Comparison of ENCODE assay signal across 14 cellular contexts in the genomic region with DNA sequence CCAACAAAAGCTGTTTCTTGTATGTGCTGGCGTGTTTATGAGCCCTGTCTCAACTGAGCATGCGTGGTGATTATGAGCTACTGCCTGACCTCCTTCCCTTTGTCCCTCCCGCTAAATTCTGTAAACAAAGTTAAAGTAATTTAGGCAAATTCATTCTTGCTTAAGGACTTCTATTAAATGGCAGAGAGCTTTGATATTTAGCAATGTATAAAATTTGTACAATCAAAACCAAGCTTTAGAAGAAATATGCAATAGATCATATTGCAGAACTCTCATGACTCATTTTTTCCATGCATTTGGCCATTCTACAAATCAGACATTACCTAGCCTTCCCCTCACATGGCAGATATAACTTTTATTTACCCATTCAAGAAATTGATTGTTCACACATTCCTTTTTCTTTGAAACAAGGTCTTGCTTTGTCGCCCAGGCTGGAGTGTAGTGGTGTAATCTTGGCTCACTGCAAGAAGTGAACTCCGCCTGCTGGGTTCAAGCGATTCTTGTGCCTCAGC. TPM values are rescaled to one million over a fixed set of nuclear protein-coding genes. Genes with fewer than 3 reads are reported as not detected.
A peak's percentile ranks its signal among the peaks of the same experiment; 100 is the strongest.
DNase-seq lines count a peak whose midpoint lies in the region; ATAC-seq, FAIRE-seq and TF ChIP-seq lines count a peak whose summit lies in the region.
"Had no signal": no experiment of that assay in that cellular context is flagged by ENCODE, and none has a peak within 500 bp of the region (broad histone marks: within the 10 kb centered on the region; RNA-seq: fewer than 3 reads in every experiment).

No MANE protein-coding gene starts in this region.

- H4K20me1 ChIP-seq in Loucy (ENCODE audit: insufficient read depth, low read length, poor library complexity, severe bottlenecking) (peaks cover 78% of the 10 kb centered on the region), GM12878 (ENCODE audit: control insufficient read depth, insufficient read depth) (no peaks in the 10 kb centered on the region)

- no TSS peak for BruUV-seq in GM12878 (replicated peaks; lab: Mats Ljungman, UMichigan)

- CTCF ChIA-PET in GM12878 (lab: Yijun Ruan, JAX): interaction anchor here (0.6 to 6.0 kb wide), 6 partner anchors 14 to 510 kb away, joined by 3 to 42 read pairs (median 4); no protein-coding TSS in a partner anchor

- H3K27me3 ChIP-seq in Loucy (ENCODE audit: insufficient read depth, low read length, poor library complexity, severe bottlenecking) (no peaks in the 10 kb centered on the region), GM12878 (replicated peaks in 1 of 2; ENCODE audit: control insufficient read depth in 2 of 2, insufficient read depth in 2 of 2, low read length in 1 of 2) (peaks cover 0 to 3% of the 10 kb centered on the region in 2 experiments; a peak in 1 of 4 replicates), skeletal muscle satellite cell (ENCODE audit: control insufficient read depth, insufficient read depth, low read length) (no peaks in the 10 kb centered on the region)
- H3K27me3 ChIP-seq: thyroid gland had no signal

- ATAC-seq in GM12878: no peak
- ATAC-seq in activated T-helper 17 cell treated with anti-CD3 and anti-CD28 coated beads, Interleukin-2, amount 50 U/mL, for 72 hours (replicated peaks): no peak

- H3K9ac ChIP-seq in Loucy (ENCODE audit: low read depth, low read length, poor library complexity, severe bottlenecking): no peak overlapping the region
- no peak overlapping the region for H3K9ac ChIP-seq in GM12878 (ENCODE audit: control insufficient read depth, insufficient read depth, low read length)
- H3K9ac ChIP-seq in skeletal muscle satellite cell (ENCODE audit: low read depth, low read length): no peak overlapping the region

- no peak overlapping the region for H3K27ac ChIP-seq in GM12878 (ENCODE audit: control insufficient read depth, insufficient read depth)
- H3K27ac ChIP-seq: thyroid gland had no signal

- no peak for TF ChIP-seq RAD21 in GM12878 (IDR thresholded peaks at IDR 0.05; ENCODE audit: insufficient read depth, low read depth, low read length)

- in situ Hi-C loops in GM12878 (cut with MboI): no loop called here

- H3K4me3 Mint-ChIP-seq in T-helper 2 cell treated with Interferon-gamma antibody and Interleukin-4, amounts not matched to agents 5 μg/mL and 100 μg/mL, for 36 hours: no peak overlapping the region
- H3K4me3 Mint-ChIP-seq in activated T-helper 17 cell treated with anti-CD3 and anti-CD28 coated beads, Interleukin-2, amount 50 U/mL, for 72 hours: no peak overlapping the region
- H3K4me3 Mint-ChIP-seq: activated CD4-positive, alpha-beta T cell treated with anti-CD3 and anti-CD28 coated beads, Interleukin-2, amount 10 ng/mL, durations not matched to agents 7 days and 5 days; activated T-helper 1 cell treated with anti-CD3 and anti-CD28 coated beads, Interleukin-12 subunit alpha, Interleukin-12 subunit beta, Interleukin-2, Interleukin-4 antibody, amounts not matched to agents 30 ng/mL and 10 ng/mL and 1 ng/mL, durations not matched to agents 14 hours and 24 hours and 36 hours; naive B cell had no signal

- POLR2A ChIA-PET in GM12878 (lab: Charles Lee): interaction anchor here (0.7 to 1.4 kb wide), 3 partner anchors 12 to 592 kb away, joined by 3 to 7 read pairs (median 6); no protein-coding TSS in a partner anchor

- DNase-seq in GM12878 (ENCODE audit: low read depth, low spot score) (no peak), fibroblast of the conjunctiva (ENCODE audit: low read depth) (peak; percentile 92), NCI-H1092 (lab: John Stamatoyannopoulos, UW) (no peak), GM19240 (ENCODE audit: insufficient read length, low spot score) (no peak)
- no peak for DNase-seq in T-helper 2 cell treated with Interferon-gamma antibody and Interleukin-4, amounts not matched to agents 5 μg/mL and 100 μg/mL, for 36 hours (ENCODE audit: low spot score)
- DNase-seq: activated CD4-positive, alpha-beta T cell treated with anti-CD3 and anti-CD28 coated beads, Interleukin-2, amount 10 ng/mL, durations not matched to agents 7 days and 5 days; naive B cell; T-helper 2 cell; thyroid gland had no signal

- H3K9me2 ChIP-seq in Loucy (replicated peaks; ENCODE audit: low read depth, low read length): no peaks in the 10 kb centered on the region

- H2AFZ ChIP-seq in Loucy (ENCODE audit: low read length): no peak overlapping the region
- H2AFZ ChIP-seq in GM12878 (ENCODE audit: control insufficient read depth, low read depth, low read length): no peak overlapping the region

- H3K36me3 ChIP-seq in Loucy (ENCODE audit: insufficient read depth, low read length) (peaks cover 76% of the 10 kb centered on the region; the same call in 1 of the 2 replicates), GM12878 (ENCODE audit: control insufficient read depth in 2 of 2, insufficient read depth in 2 of 2, low read length in 1 of 2) (no peaks in the 10 kb centered on the region), skeletal muscle satellite cell (ENCODE audit: insufficient read depth, low read length) (peaks cover 3% of the 10 kb centered on the region)
- H3K36me3 ChIP-seq: thyroid gland had no signal

- H3K4me2 ChIP-seq in Loucy (ENCODE audit: low read depth, low read length, poor library complexity, severe bottlenecking) (peak overlapping the region; percentile 15), GM12878 (ENCODE audit: control insufficient read depth, insufficient read depth) (no peak overlapping the region), skeletal muscle satellite cell (ENCODE audit: low read length) (peak overlapping the region; percentile 36)

- H3K79me2 ChIP-seq in Loucy (ENCODE audit: insufficient read depth, low read length) (peaks cover 98% of the 10 kb centered on the region), GM12878 (ENCODE audit: control insufficient read depth, insufficient read depth, low read length) (no peaks in the 10 kb centered on the region)

- 73% methylated on average over 6 of the region's 6 CpGs for WGBS in GM12878 (ENCODE audit: insufficient coverage, insufficient replicate concordance, low lambda C conversion rate, missing lambda C conversion rate)

- intact Hi-C loops in GM12878 (cut with micrococcal nuclease; ENCODE audit: unreplicated experiment): no loop called here

- no peak for TF ChIP-seq CTCF in Loucy (conservative IDR thresholded peaks at IDR 0.05; ENCODE audit: low read length)
- TF ChIP-seq CTCF in GM12878 (IDR thresholded peaks at IDR 0.05 in 2 of 3, conservative IDR thresholded peaks at IDR 0.05 in 1 of 3; ENCODE audit: control insufficient read depth in 2 of 3, extremely low read depth in 1 of 3, insufficient read depth in 1 of 3, low read depth in 3 of 3, low read length in 3 of 3): no peak

- SMC1A ChIA-PET in GM12878 (lab: Charles Lee; ENCODE audit: uncharacterized antibody, unreplicated experiment): interaction anchor here (0.6 to 2.6 kb wide), 2 partner anchors 12 to 15 kb away, joined by 3 to 13 read pairs; no protein-coding TSS in a partner anchor

- H3K4me1 ChIP-seq in Loucy (ENCODE audit: insufficient read depth, low read length, poor library complexity, severe bottlenecking): peaks cover 37% of the 10 kb centered on the region
- H3K4me1 ChIP-seq in GM12878 (ENCODE audit: control insufficient read depth, insufficient read depth, low read length): no peaks in the 10 kb centered on the region
- peaks cover 28% of the 10 kb centered on the region for H3K4me1 ChIP-seq in skeletal muscle satellite cell (ENCODE audit: control insufficient read depth, insufficient read depth, low read length)
- H3K4me1 ChIP-seq: thyroid gland had no signal

- H3K4me3 ChIP-seq in Loucy (ENCODE audit: low read length, poor library complexity, severe bottlenecking) (no peak overlapping the region), GM12878 (no peak overlapping the region), skeletal muscle satellite cell (ENCODE audit: low read length) (no peak overlapping the region)
- H3K4me3 ChIP-seq: thyroid gland had no signal

- no peaks in the 10 kb centered on the region for H3K27me3 Mint-ChIP-seq in T-helper 2 cell treated with Interferon-gamma antibody and Interleukin-4, amounts not matched to agents 5 μg/mL and 100 μg/mL, for 36 hours (ENCODE audit: low read depth)
- peaks cover 9% of the 10 kb centered on the region for H3K27me3 Mint-ChIP-seq in activated T-helper 17 cell treated with anti-CD3 and anti-CD28 coated beads, Interleukin-2, amount 50 U/mL, for 72 hours

- peaks cover 4% of the 10 kb centered on the region for H3K4me1 Mint-ChIP-seq in T-helper 2 cell treated with Interferon-gamma antibody and Interleukin-4, amounts not matched to agents 5 μg/mL and 100 μg/mL, for 36 hours (ENCODE audit: low read depth)
- H3K4me1 Mint-ChIP-seq in activated T-helper 17 cell treated with anti-CD3 and anti-CD28 coated beads, Interleukin-2, amount 50 U/mL, for 72 hours: no peaks in the 10 kb centered on the region
- H3K4me1 Mint-ChIP-seq: naive B cell had no signal

- TF ChIP-seq EP300 in GM12878 (IDR thresholded peaks at IDR 0.05; ENCODE audit: borderline replicate concordance in 1 of 2, control insufficient read depth in 1 of 2, low read depth in 2 of 2, low read length in 2 of 2): no peak

- TF ChIP-seq POLR2A in GM12878 (IDR thresholded peaks at IDR 0.05; ENCODE audit: low read depth, low read length): no peak

- FAIRE-seq in GM12878 (lab: Jason Lieb, UNC): peak; percentile 13

- peaks cover 2% of the 10 kb centered on the region for H3K36me3 Mint-ChIP-seq in T-helper 2 cell treated with Interferon-gamma antibody and Interleukin-4, amounts not matched to agents 5 μg/mL and 100 μg/mL, for 36 hours (ENCODE audit: low read depth)
- no peaks in the 10 kb centered on the region for H3K36me3 Mint-ChIP-seq in activated T-helper 17 cell treated with anti-CD3 and anti-CD28 coated beads, Interleukin-2, amount 50 U/mL, for 72 hours (ENCODE audit: low read depth)
- H3K36me3 Mint-ChIP-seq: naive B cell had no signal

- H3F3A ChIP-seq in Loucy (ENCODE audit: low read depth): no peaks in the 10 kb centered on the region

- RAD21 ChIA-PET in GM12878 (lab: Charles Lee; ENCODE audit: unreplicated experiment): interaction anchor here (1.2 to 3.2 kb wide), 2 partner anchors 132 to 138 kb away, joined by 3 to 11 read pairs; no protein-coding TSS in a partner anchor

- no peak overlapping the region for H3K27ac Mint-ChIP-seq in T-helper 2 cell treated with Interferon-gamma antibody and Interleukin-4, amounts not matched to agents 5 μg/mL and 100 μg/mL, for 36 hours
- H3K27ac Mint-ChIP-seq in activated T-helper 17 cell treated with anti-CD3 and anti-CD28 coated beads, Interleukin-2, amount 50 U/mL, for 72 hours: no peak overlapping the region
- H3K27ac Mint-ChIP-seq: activated CD4-positive, alpha-beta T cell treated with anti-CD3 and anti-CD28 coated beads, Interleukin-2, amount 10 ng/mL, durations not matched to agents 7 days and 5 days; activated T-helper 1 cell treated with anti-CD3 and anti-CD28 coated beads, Interleukin-12 subunit alpha, Interleukin-12 subunit beta, Interleukin-2, Interleukin-4 antibody, amounts not matched to agents 30 ng/mL and 10 ng/mL and 1 ng/mL, durations not matched to agents 14 hours and 24 hours and 36 hours; naive B cell had no signal

- H3K9me3 ChIP-seq in Loucy (ENCODE audit: insufficient read depth, low read depth, low read length): no peaks in the 10 kb centered on the region
- no peaks in the 10 kb centered on the region; the same call in 2 of the 3 replicates for H3K9me3 ChIP-seq in GM12878 (replicated peaks; ENCODE audit: control insufficient read depth, insufficient read depth, low read length)
- H3K9me3 ChIP-seq in skeletal muscle satellite cell (replicated peaks; ENCODE audit: low read length): no peaks in the 10 kb centered on the region
- H3K9me3 ChIP-seq: thyroid gland had no signal

- no peaks in the 10 kb centered on the region for H3K9me3 Mint-ChIP-seq in T-helper 2 cell treated with Interferon-gamma antibody and Interleukin-4, amounts not matched to agents 5 μg/mL and 100 μg/mL, for 36 hours
- no peaks in the 10 kb centered on the region for H3K9me3 Mint-ChIP-seq in activated T-helper 17 cell treated with anti-CD3 and anti-CD28 coated beads, Interleukin-2, amount 50 U/mL, for 72 hours
- H3K9me3 Mint-ChIP-seq: activated T-helper 1 cell treated with anti-CD3 and anti-CD28 coated beads, Interleukin-12 subunit alpha, Interleukin-12 subunit beta, Interleukin-2, Interleukin-4 antibody, amounts not matched to agents 30 ng/mL and 10 ng/mL and 1 ng/mL, durations not matched to agents 14 hours and 24 hours and 36 hours had no signal

RNA-seq across cellular contexts. Expression of gene IGFBP2, which starts 18.2 kb away (rescaled TPM):
- 5.3 and 6.7 TPM in 2 replicates for total RNA-seq in GM12878 (2013; cell fraction: nucleolus; rRNA removed)
- total RNA-seq in GM12878 (2014; rRNA removed) (0.11 TPM in 1 of 2 replicates, not detected in the other), GM12878 (2014; rRNA removed; fragmentation: Illumina TruSeq; extraction: Trizol) (not detected in 2 replicates), GM12878 (2021) (0.43 and 0.49 TPM in 2 replicates)
- polyA plus RNA-seq in GM12878 (2011; ENCODE audit: low read depth): 0.92 TPM
- polyA plus RNA-seq in GM12878 (2011; rRNA removed) (0.62 and 1.5 TPM in 2 replicates), GM12878 (2014; fragmentation: Illumina TruSeq; extraction: Trizol) (not detected in 2 replicates), GM12878 (2014; fragmentation: Nextera tagmentation; extraction: Ambion mirVana) (not detected), GM12878 (2014; rRNA removed) (not detected in 2 replicates), GM12878 (2016; fragmentation: Nextera tagmentation; extraction: Ambion mirVana) (under 1 TPM; 0.28 to 0.38 TPM)
- polyA plus RNA-seq in GM12878 (2011; cell fraction: cytosol; rRNA removed): 1.7 and 1.8 TPM in 2 replicates
- polyA plus RNA-seq in GM12878 (2011; cell fraction: nucleus; rRNA removed): 0.85 and 1.5 TPM in 2 replicates
- 5.5 and 5.7 TPM in 2 replicates for polyA plus RNA-seq in GM12878 (2012)
- 0.67 TPM in 1 of 2 replicates, not detected in the other for polyA minus RNA-seq in GM12878 (2011; rRNA and poly(A)+ RNA removed)
- polyA minus RNA-seq in GM12878 (2011; cell fraction: cytosol; rRNA and poly(A)+ RNA removed): not detected in 2 replicates
- not detected in 2 replicates for polyA minus RNA-seq in GM12878 (2011; cell fraction: nucleus; rRNA and poly(A)+ RNA removed)
- 5.8 and 45.4 TPM in 2 replicates for total RNA-seq in skeletal muscle satellite cell (2012; rRNA removed)
- under 1 TPM in 1 of 2 donors, not detected in 1; 0.32 TPM for total RNA-seq in activated T-helper 17 cell treated with anti-CD3 and anti-CD28 coated beads, Interleukin-2, amount 50 U/mL, for 72 hours

RNA-seq across cellular contexts. Expression of gene IGFBP5, which starts 43.9 kb away (rescaled TPM):
- not detected in 2 replicates for total RNA-seq in GM12878 (2013; cell fraction: nucleolus; rRNA removed)
- total RNA-seq in GM12878 (2014; rRNA removed) (not detected in 2 replicates), GM12878 (2014; rRNA removed; fragmentation: Illumina TruSeq; extraction: Trizol) (not detected in 2 replicates), GM12878 (2021) (1.8 and 2.8 TPM in 2 replicates)
- polyA plus RNA-seq in GM12878 (2011; ENCODE audit: low read depth): not detected
- polyA plus RNA-seq in GM12878 (2011; rRNA removed) (not detected in 2 replicates), GM12878 (2014; fragmentation: Illumina TruSeq; extraction: Trizol) (not detected in 2 replicates), GM12878 (2014; fragmentation: Nextera tagmentation; extraction: Ambion mirVana) (not detected), GM12878 (2014; rRNA removed) (not detected in 2 replicates), GM12878 (2016; fragmentation: Nextera tagmentation; extraction: Ambion mirVana) (not detected)
- not detected in 2 replicates for polyA plus RNA-seq in GM12878 (2011; cell fraction: cytosol; rRNA removed)
- not detected in 2 replicates for polyA plus RNA-seq in GM12878 (2011; cell fraction: nucleus; rRNA removed)
- not detected in 2 replicates for polyA plus RNA-seq in GM12878 (2012)
- polyA minus RNA-seq in GM12878 (2011; rRNA and poly(A)+ RNA removed): not detected in 2 replicates
- polyA minus RNA-seq in GM12878 (2011; cell fraction: cytosol; rRNA and poly(A)+ RNA removed): not detected in 2 replicates
- under 0.01 TPM in 1 of 2 replicates, not detected in the other for polyA minus RNA-seq in GM12878 (2011; cell fraction: nucleus; rRNA and poly(A)+ RNA removed)
- total RNA-seq in skeletal muscle satellite cell (2012; rRNA removed): 2.0 and 20.1 TPM in 2 replicates
- not detected for total RNA-seq in activated T-helper 17 cell treated with anti-CD3 and anti-CD28 coated beads, Interleukin-2, amount 50 U/mL, for 72 hours
- total RNA-seq: activated CD4-positive, alpha-beta T cell treated with anti-CD3 and anti-CD28 coated beads, Interleukin-2, amount 10 ng/mL, durations not matched to agents 7 days and 5 days; activated T-helper 1 cell treated with anti-CD3 and anti-CD28 coated beads, Interleukin-12 subunit alpha, Interleukin-12 subunit beta, Interleukin-2, Interleukin-4 antibody, amounts not matched to agents 30 ng/mL and 10 ng/mL and 1 ng/mL, durations not matched to agents 14 hours and 24 hours and 36 hours; OCI-LY7 had no signal
